2 cellular contexts compared by ENCODE assay signal in the genomic region with DNA sequence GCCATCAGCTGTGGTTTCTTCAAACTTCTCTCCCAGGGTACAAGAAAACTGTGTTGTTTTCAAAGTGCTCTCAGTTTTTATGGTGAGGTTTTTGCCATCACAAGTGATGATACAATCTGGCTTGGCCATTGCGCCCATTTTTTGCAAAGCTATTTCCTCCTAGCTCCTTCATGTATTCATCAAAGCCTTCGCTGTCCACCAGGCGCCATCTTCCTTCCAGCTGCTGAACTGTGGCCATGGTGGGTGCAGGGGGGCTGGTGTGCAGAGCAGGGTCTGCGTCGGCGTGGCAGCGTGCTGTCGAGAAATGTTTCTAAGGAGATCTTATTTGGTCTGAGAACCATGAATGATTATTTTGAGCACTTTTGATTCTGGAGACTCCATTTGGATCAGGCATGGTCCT. TPM values are rescaled to one million over a fixed set of nuclear protein-coding genes. Genes with fewer than 3 reads are reported as not detected.
"Had no signal": no experiment of that assay in that cellular context is flagged by ENCODE, and none has a peak within 500 bp of the region (broad histone marks: within the 10 kb centered on the region; RNA-seq: fewer than 3 reads in every experiment).

No MANE protein-coding gene starts in this region.

RNA-seq across cellular contexts. Expression of a gene that starts 2.6 kb away (rescaled TPM):
- total RNA-seq: G401, GM12878 had no signal
- polyA plus RNA-seq: GM12878 had no signal
